9 cellular contexts compared by ENCODE assay signal in the genomic region with DNA sequence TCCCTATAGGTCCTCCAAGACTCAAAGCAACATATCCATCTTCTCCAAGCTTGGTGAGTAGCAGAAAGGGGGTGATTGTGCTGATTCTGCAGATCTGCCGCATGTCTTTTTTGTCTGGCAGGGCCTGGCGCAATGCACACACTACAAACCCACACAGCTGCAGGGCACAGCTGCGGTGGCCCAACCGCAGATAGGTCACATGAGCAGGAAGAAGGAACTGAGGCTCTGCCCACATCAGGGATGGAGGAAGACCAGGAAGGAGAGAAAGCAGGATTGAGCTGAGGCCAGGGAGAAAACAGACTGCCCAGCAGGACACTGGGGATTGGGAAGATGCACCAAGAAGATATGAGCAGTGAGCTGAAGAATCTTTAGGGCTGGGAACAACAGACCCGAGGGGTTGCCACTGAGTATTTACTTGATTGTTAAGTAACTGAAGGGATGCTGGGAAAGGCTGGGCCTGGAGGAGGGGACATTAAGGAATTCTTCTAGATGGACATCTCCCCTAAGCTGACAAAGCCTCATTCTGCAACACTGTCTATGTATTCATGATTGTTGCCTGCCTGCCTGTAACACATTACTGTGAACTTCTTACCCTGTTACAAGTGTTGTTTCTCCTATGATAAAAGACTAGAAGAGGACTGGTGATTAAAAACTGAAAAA.
DNase-seq lines count a peak whose midpoint lies in the region; ATAC-seq and TF ChIP-seq lines count a peak whose summit lies in the region.
"Had no signal": no experiment of that assay in that cellular context is flagged by ENCODE, and none has a peak within 500 bp of the region (broad histone marks: within the 10 kb centered on the region; RNA-seq: fewer than 3 reads in every experiment).

No MANE protein-coding gene starts in this region.

- no peaks in the 10 kb centered on the region for H3K27me3 ChIP-seq in SJCRH30

- POLR2A ChIA-PET in GM10248 (lab: Yijun Ruan, JAX): no interaction called here

- H3K36me3 ChIP-seq in SJCRH30: no peaks in the 10 kb centered on the region

- H3K27ac ChIP-seq in SJCRH30: peak overlapping the region; percentile 47

- intact Hi-C loops in left cardiac atrium (cut with DNase I): no loop called here

- no peak overlapping the region for H3K27ac Mint-ChIP-seq in stimulated activated naive B cell treated with anti-CD40 and anti-IgM and Interleukin-4, amounts not matched to agents 10 μg/mL and 1 μg/mL and 100 μg/mL, for 72 hours
- no peak overlapping the region for H3K27ac Mint-ChIP-seq in natural killer cell treated with Interleukin-12 subunit alpha and Interleukin-12 subunit beta and Interleukin-15 and Interleukin-18, amount 100 ng/mL, for 72 hours
- H3K27ac Mint-ChIP-seq: activated T-cell treated with anti-CD3 and anti-CD28 coated beads, Interleukin-2, amount 50 U/mL, for 24 hours had no signal

- no peaks in the 10 kb centered on the region for H3K36me3 Mint-ChIP-seq in stimulated activated naive B cell treated with anti-CD40 and anti-IgM and Interleukin-4, amounts not matched to agents 10 μg/mL and 1 μg/mL and 100 μg/mL, for 72 hours
- H3K36me3 Mint-ChIP-seq in natural killer cell treated with Interleukin-12 subunit alpha and Interleukin-12 subunit beta and Interleukin-15 and Interleukin-18, amount 100 ng/mL, for 72 hours: no peaks in the 10 kb centered on the region

- peaks cover 4 to 7% of the 10 kb centered on the region in 2 donors for H3K27me3 Mint-ChIP-seq in stimulated activated naive B cell treated with anti-CD40 and anti-IgM and Interleukin-4, amounts not matched to agents 10 μg/mL and 1 μg/mL and 100 μg/mL, for 72 hours
- peaks cover 6 to 13% of the 10 kb centered on the region in 2 donors for H3K27me3 Mint-ChIP-seq in natural killer cell treated with Interleukin-12 subunit alpha and Interleukin-12 subunit beta and Interleukin-15 and Interleukin-18, amount 100 ng/mL, for 72 hours

- H3K4me1 Mint-ChIP-seq in stimulated activated naive B cell treated with anti-CD40 and anti-IgM and Interleukin-4, amounts not matched to agents 10 μg/mL and 1 μg/mL and 100 μg/mL, for 72 hours: peaks cover 17 to 26% of the 10 kb centered on the region in 2 donors
- H3K4me1 Mint-ChIP-seq in natural killer cell treated with Interleukin-12 subunit alpha and Interleukin-12 subunit beta and Interleukin-15 and Interleukin-18, amount 100 ng/mL, for 72 hours (ENCODE audit: low read depth in 2 of 2): peaks cover 0 to 8% of the 10 kb centered on the region in 2 donors

- DNase-seq in SJCRH30 (peak; percentile 86 to 90), left cardiac atrium (peak; percentile 34), SW 1271 (lab: John Stamatoyannopoulos, UW) (no peak), GM10248 (ENCODE audit: extremely low spot score) (no peak)
- DNase-seq in stimulated activated naive B cell treated with anti-CD40 and anti-IgM and Interleukin-4, amounts not matched to agents 10 μg/mL and 1 μg/mL and 100 μg/mL, for 72 hours: no peak
- no peak for DNase-seq in natural killer cell treated with Interleukin-12 subunit alpha and Interleukin-12 subunit beta and Interleukin-15 and Interleukin-18, amount 100 ng/mL, for 72 hours (ENCODE audit: low spot score)
- no peak for DNase-seq in stimulated activated naive CD4-positive, alpha-beta T cell treated with Interleukin-2 at 50 U/mL for 16 hours (lab: John Stamatoyannopoulos, UW)
- DNase-seq: activated T-cell treated with anti-CD3 and anti-CD28 coated beads, Interleukin-2, amount 50 U/mL, for 24 hours had no signal

- CTCF ChIA-PET in GM10248 (lab: Yijun Ruan, JAX): interaction anchor here (1.8 kb wide), 1 partner anchor 17 kb away, joined by 4 read pairs; no protein-coding TSS in a partner anchor

- ATAC-seq in HG02973 (IDR thresholded peaks at IDR 0.05; ENCODE audit: unreplicated experiment) (peak; percentile 44), left cardiac atrium (peak; percentile 49 to 79)
- peak; percentile 58 to 61 for ATAC-seq in stimulated activated naive B cell treated with anti-CD40 and anti-IgM and Interleukin-4, amounts not matched to agents 10 μg/mL and 1 μg/mL and 100 μg/mL, for 72 hours (replicated peaks)
- no peak for ATAC-seq in natural killer cell treated with Interleukin-12 subunit alpha and Interleukin-12 subunit beta and Interleukin-15 and Interleukin-18, amount 100 ng/mL, for 72 hours

- peak overlapping the region; percentile 27 for H3K4me3 ChIP-seq in SJCRH30

- H3K9me3 ChIP-seq in SJCRH30 (replicated peaks): no peaks in the 10 kb centered on the region

- peaks cover 29% of the 10 kb centered on the region for H3K4me1 ChIP-seq in SJCRH30

- no peak for TF ChIP-seq CTCF in GM10248 (IDR thresholded peaks at IDR 0.05; ENCODE audit: control extremely low read depth, extremely low read depth, low read depth, missing control alignments)

- H3K4me3 Mint-ChIP-seq in stimulated activated naive B cell treated with anti-CD40 and anti-IgM and Interleukin-4, amounts not matched to agents 10 μg/mL and 1 μg/mL and 100 μg/mL, for 72 hours: peak overlapping the region; percentile 10 to 46
- H3K4me3 Mint-ChIP-seq in natural killer cell treated with Interleukin-12 subunit alpha and Interleukin-12 subunit beta and Interleukin-15 and Interleukin-18, amount 100 ng/mL, for 72 hours: no peak overlapping the region
- H3K4me3 Mint-ChIP-seq: activated T-cell treated with anti-CD3 and anti-CD28 coated beads, Interleukin-2, amount 50 U/mL, for 24 hours had no signal

- no peaks in the 10 kb centered on the region for H3K9me3 Mint-ChIP-seq in stimulated activated naive B cell treated with anti-CD40 and anti-IgM and Interleukin-4, amounts not matched to agents 10 μg/mL and 1 μg/mL and 100 μg/mL, for 72 hours
- no peaks in the 10 kb centered on the region for H3K9me3 Mint-ChIP-seq in natural killer cell treated with Interleukin-12 subunit alpha and Interleukin-12 subunit beta and Interleukin-15 and Interleukin-18, amount 100 ng/mL, for 72 hours
- H3K9me3 Mint-ChIP-seq: activated T-cell treated with anti-CD3 and anti-CD28 coated beads, Interleukin-2, amount 50 U/mL, for 24 hours had no signal

Comparison
In these comparisons a context has a peak if more than half of its experiments do, and no peak if none do; other contexts are left out.
1. ATAC-seq: peak in HG02973 (single experiment), left cardiac atrium (2 of 2) and stimulated activated naive B cell treated with anti-CD40 and anti-IgM and Interleukin-4, amounts not matched to agents 10 μg/mL and 1 μg/mL and 100 μg/mL, for 72 hours (2 of 2); none in natural killer cell treated with Interleukin-12 subunit alpha and Interleukin-12 subunit beta and Interleukin-15 and Interleukin-18, amount 100 ng/mL, for 72 hours (0 of 2).
2. DNase-seq: peak in SJCRH30 (2 of 2) and left cardiac atrium (single experiment); none in stimulated activated naive B cell treated with anti-CD40 and anti-IgM and Interleukin-4, amounts not matched to agents 10 μg/mL and 1 μg/mL and 100 μg/mL, for 72 hours (single experiment), natural killer cell treated with Interleukin-12 subunit alpha and Interleukin-12 subunit beta and Interleukin-15 and Interleukin-18, amount 100 ng/mL, for 72 hours (single experiment), SW 1271 (0 of 2), stimulated activated naive CD4-positive, alpha-beta T cell treated with Interleukin-2 at 50 U/mL for 16 hours (single experiment) and GM10248 (single experiment).